ENCODE assay signal across 8 cellular contexts in the genomic region with DNA sequence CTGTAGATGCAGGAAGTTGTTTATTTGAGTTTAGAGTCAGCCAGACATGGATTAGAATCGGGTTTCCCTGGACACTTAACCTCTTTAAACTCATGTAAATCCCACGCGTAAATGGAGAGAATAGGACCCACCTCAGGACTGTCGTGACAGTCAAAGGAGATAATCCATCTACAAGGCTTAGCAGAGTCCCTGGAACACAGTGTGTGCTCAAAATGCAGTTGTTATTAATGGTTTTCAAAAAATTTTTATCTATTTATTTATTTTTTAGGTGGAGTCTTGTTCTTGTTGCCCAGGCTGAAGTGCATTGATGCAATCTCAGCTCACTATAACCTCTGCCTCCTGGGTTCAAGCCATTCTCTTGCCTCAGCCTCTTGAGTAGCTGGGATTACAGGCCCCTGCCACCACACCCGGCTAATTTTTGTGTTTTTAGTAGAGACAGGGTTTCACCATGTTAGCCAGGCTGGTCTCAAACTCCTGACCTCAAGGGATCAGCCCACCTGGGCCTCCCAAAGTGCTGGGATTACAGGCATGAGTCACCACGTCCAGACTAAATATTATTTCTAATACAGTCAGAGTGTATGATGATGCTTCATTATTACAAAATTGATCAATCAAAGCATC. TPM values are rescaled to one million over a fixed set of nuclear protein-coding genes. Genes with fewer than 3 reads are reported as not detected.
DNase-seq lines count a peak whose midpoint lies in the region; ATAC-seq, FAIRE-seq and TF ChIP-seq lines count a peak whose summit lies in the region.
"Not testable (repeated sequence)": the region's sequence is repeated elsewhere in the genome, so short reads cannot be mapped to it uniquely, and the experiment has no call there.

No MANE protein-coding gene starts in this region.

- not testable (repeated sequence) for H3K9me3 Mint-ChIP-seq in H9, brain

- TF ChIP-seq POLR2A in uterus (IDR thresholded peaks at IDR 0.05): not testable (repeated sequence)

- not testable (repeated sequence) for DNase-seq in H9; PC-3; keratinocyte (ENCODE audit: low read depth, low spot score); smooth muscle cell (lab: John Stamatoyannopoulos, UW; ENCODE audit: unreplicated experiment); uterus
- peak; percentile 60 for DNase-seq in fibroblast of gingiva (ENCODE audit: low read depth)

- peak overlapping the region; percentile 73 to 98 (median 78); a peak in 6 of 7 replicates for H3K27ac Mint-ChIP-seq in H9
- peak overlapping the region; percentile 25 to 96 (median 95) for H3K27ac Mint-ChIP-seq in brain

- H2BK12ac ChIP-seq in H9 (ENCODE audit: insufficient read length, low read depth, low read length): not testable (repeated sequence)

- not testable (repeated sequence) for H3T11ph ChIP-seq in H9 (ENCODE audit: low read length)

- not testable (repeated sequence) for ATAC-seq in PC-3

- POLR2A ChIA-PET in PC-3 (lab: Charles Lee; ENCODE audit: unreplicated experiment): interaction anchor here (0.5 to 1.7 kb wide), 4 partner anchors 10 to 30 kb away, joined by 6 to 14 read pairs (median 8); a partner anchor contains a TSS

- H4K91ac ChIP-seq in H9 (ENCODE audit: insufficient read length, low read depth, low read length): not testable (repeated sequence)

- not testable (repeated sequence) for H2BK120ac ChIP-seq in H9 (ENCODE audit: low read depth, low read length, poor library complexity, severe bottlenecking)

- not testable (repeated sequence) for FAIRE-seq in keratinocyte (lab: Jason Lieb, UNC)

- H3K23ac ChIP-seq in H9 (ENCODE audit: insufficient read length, low read depth, low read length): not testable (repeated sequence)

- intact Hi-C loops in PC-3 (cut with micrococcal nuclease); uterus (cut with DNase I; ENCODE audit: low total_unique reads): not testable (repeated sequence)

- H3K4me3 Mint-ChIP-seq in H9 (0 out of 5 replicates have a peak overlapping the region, but pooled peaks of 1 of the 2 experiments have one; percentile 25), brain (peak overlapping the region in 3 of 5 experiments; percentile 41 to 56 (median 48))

- H3K27me3 ChIP-seq in H9 (ENCODE audit: insufficient read depth, low read length); PC-3 (ENCODE audit: low read length); keratinocyte (ENCODE audit: control insufficient read depth, extremely low read depth, insufficient read depth, low read length); neuron (ENCODE audit: insufficient read depth, low read length); smooth muscle cell (ENCODE audit: low read depth); uterus: not testable (repeated sequence)

- H3K36me3 Mint-ChIP-seq in H9 (ENCODE audit: insufficient read depth in 1 of 3, low read depth in 3 of 3); brain: not testable (repeated sequence)

- H3K56ac ChIP-seq in H9 (ENCODE audit: insufficient read length, low read depth, low read length): not testable (repeated sequence)

- TSS peak; percentile 86 for BruUV-seq in PC-3 (replicated peaks; lab: Mats Ljungman, UMichigan)

- not testable (repeated sequence) for H2BK5ac ChIP-seq in H9 (ENCODE audit: insufficient read length, low read length)

- H3F3A ChIP-seq in PC-3 (ENCODE audit: low read length, unreplicated experiment): not testable (repeated sequence)
- H3F3A ChIP-seq in smooth muscle cell (ENCODE audit: low read depth): peaks cover 10% of the 10 kb centered on the region

- WGBS in H9 (ENCODE audit: extremely low coverage, insufficient read length, low lambda C conversion rate): no CpG with 5 or more reads among the region's 6 CpGs
- WGBS in smooth muscle cell (ENCODE audit: low lambda C conversion rate): 19% methylated on average over 6 of the region's 6 CpGs

- H3K27ac ChIP-seq in H9 (ENCODE audit: insufficient read length, low read depth, low read length) (peak overlapping the region; percentile 16), PC-3 (ENCODE audit: low read length) (peak overlapping the region; percentile 68), keratinocyte (ENCODE audit: control insufficient read depth, insufficient read depth, low read length) (peak overlapping the region; percentile 58), smooth muscle cell (ENCODE audit: low read depth) (peak overlapping the region; percentile 82), uterus (peak overlapping the region; percentile 39 to 68)

- H4K5ac ChIP-seq in H9 (ENCODE audit: insufficient read length, low read depth, low read length): not testable (repeated sequence)

- not testable (repeated sequence) for H3K79me1 ChIP-seq in H9 (ENCODE audit: insufficient read depth, low read depth, low read length, poor library complexity, severe bottlenecking)

- not testable (repeated sequence) for H3K9ac ChIP-seq in H9 (ENCODE audit: extremely low read depth, insufficient read length, low read length); PC-3 (ENCODE audit: low read length); smooth muscle cell (ENCODE audit: low read depth)
- peak overlapping the region; percentile 18 for H3K9ac ChIP-seq in keratinocyte (ENCODE audit: control insufficient read depth, extremely low read depth, insufficient read depth, low read length)

- H4K20me1 ChIP-seq in H9 (ENCODE audit: control insufficient read depth, insufficient read depth, insufficient read length); PC-3 (ENCODE audit: low read length); keratinocyte (ENCODE audit: control insufficient read depth, extremely low read depth, insufficient read depth, low read length); smooth muscle cell (ENCODE audit: low read depth): not testable (repeated sequence)

- not testable (repeated sequence) for H3K27me3 Mint-ChIP-seq in H9 (ENCODE audit: low read depth); brain

- H3K4me1 Mint-ChIP-seq in H9 (peaks cover 14 to 19% of the 10 kb centered on the region in 2 experiments), brain (peaks cover 34% of the 10 kb centered on the region)

- not testable (repeated sequence) for H3K23me2 ChIP-seq in H9 (ENCODE audit: insufficient read length, low read depth, low read length, poor library complexity, severe bottlenecking)

- H3K9me1 ChIP-seq in keratinocyte (ENCODE audit: control insufficient read depth, extremely low read depth, insufficient read depth, low read length): not testable (repeated sequence)

- H3K4me1 ChIP-seq in H9 (ENCODE audit: insufficient read depth, low read length); uterus: not testable (repeated sequence)
- H3K4me1 ChIP-seq in PC-3 (ENCODE audit: insufficient read depth, low read length) (peaks cover 19% of the 10 kb centered on the region), keratinocyte (ENCODE audit: control insufficient read depth, extremely low read depth, insufficient read depth, low read length) (peaks cover 18% of the 10 kb centered on the region), neuron (ENCODE audit: insufficient read depth, low read length) (peaks cover 24% of the 10 kb centered on the region), smooth muscle cell (ENCODE audit: low read depth) (peaks cover 12% of the 10 kb centered on the region)

- peak overlapping the region; percentile 53 for H2AFZ ChIP-seq in H9 (ENCODE audit: low read length)
- peak overlapping the region; percentile 62 for H2AFZ ChIP-seq in PC-3 (ENCODE audit: low read length)
- H2AFZ ChIP-seq in keratinocyte (ENCODE audit: control insufficient read depth, low read length): peak overlapping the region; percentile 97
- H2AFZ ChIP-seq in neuron (ENCODE audit: low read depth, low read length): peak overlapping the region; percentile 27
- H2AFZ ChIP-seq in smooth muscle cell (ENCODE audit: low read depth): peak overlapping the region; percentile 53

- not testable (repeated sequence) for H2AK5ac ChIP-seq in H9 (ENCODE audit: insufficient read length, low read length)

- CTCF ChIA-PET in PC-3 (lab: Charles Lee): interaction anchor here (0.6 kb wide), 1 partner anchor 169 kb away, joined by 3 read pairs; no protein-coding TSS in a partner anchor

- peak overlapping the region; percentile 53; the same call in 1 of the 2 replicates for H3K14ac ChIP-seq in H9 (ENCODE audit: insufficient read depth, low read length)

- not testable (repeated sequence) for H2BK20ac ChIP-seq in H9 (ENCODE audit: low read depth, low read length, poor library complexity, severe bottlenecking)

- H3K36me3 ChIP-seq in PC-3 (ENCODE audit: low read depth, low read length); keratinocyte (ENCODE audit: control insufficient read depth in 2 of 2, extremely low read depth in 1 of 2, insufficient read depth in 2 of 2, low read length in 2 of 2); neuron (ENCODE audit: insufficient read depth, low read length); smooth muscle cell (ENCODE audit: low read depth); uterus: not testable (repeated sequence)

- H3K4me3 ChIP-seq in PC-3 (ENCODE audit: low read length); keratinocyte (ENCODE audit: control insufficient read depth in 2 of 3, extremely low read depth in 1 of 3, insufficient read depth in 2 of 3, low read depth in 1 of 3, low read length in 3 of 3); neuron (ENCODE audit: low read length); smooth muscle cell; uterus: not testable (repeated sequence)

- TF ChIP-seq CTCF in H9 (conservative IDR thresholded peaks at IDR 0.05); PC-3 (conservative IDR thresholded peaks at IDR 0.05; ENCODE audit: low read depth, low read length); brain (conservative IDR thresholded peaks at IDR 0.05); keratinocyte (optimal IDR thresholded peaks at IDR 0.05 in 1 of 3, IDR thresholded peaks at IDR 0.05 in 1 of 3, conservative IDR thresholded peaks at IDR 0.05 in 1 of 3; ENCODE audit: extremely low read depth in 1 of 3, insufficient read depth in 2 of 3, low read length in 3 of 3); smooth muscle cell (IDR thresholded peaks at IDR 0.05; ENCODE audit: borderline replicate concordance, insufficient read depth, poor library complexity, severe bottlenecking); uterus (IDR thresholded peaks at IDR 0.05): not testable (repeated sequence)

- H3K4me2 ChIP-seq in H9 (ENCODE audit: insufficient read depth, insufficient read length, low read length): peak overlapping the region; percentile 27
- peak overlapping the region; percentile 40 for H3K4me2 ChIP-seq in PC-3 (ENCODE audit: low read length)
- H3K4me2 ChIP-seq in keratinocyte (ENCODE audit: control insufficient read depth, extremely low read depth, insufficient read depth, low read depth, low read length): peak overlapping the region; percentile 77
- peak overlapping the region; percentile 47 for H3K4me2 ChIP-seq in smooth muscle cell

- not testable (repeated sequence) for H3K9me2 ChIP-seq in PC-3 (replicated peaks; ENCODE audit: low read length)

- not testable (repeated sequence) for H2BK15ac ChIP-seq in H9 (ENCODE audit: low read depth, low read length)

- dilution Hi-C loops in keratinocyte (cut with MboI; ENCODE audit: extremely low pct_ligation_motif_present, low sequenced_read_pairs): not testable (repeated sequence)

- H3K9me3 ChIP-seq in H9 (ENCODE audit: control insufficient read depth, low read depth, low read length); PC-3 (ENCODE audit: low read length); keratinocyte (ENCODE audit: control insufficient read depth, low read depth, low read length); neuron (ENCODE audit: low read length); smooth muscle cell (replicated peaks; ENCODE audit: low read depth); uterus: not testable (repeated sequence)

- not testable (repeated sequence) for H4K8ac ChIP-seq in H9 (replicated peaks; ENCODE audit: insufficient read length, low read depth, low read length)

- peak overlapping the region; percentile 43 for H3K18ac ChIP-seq in H9 (ENCODE audit: insufficient read length, low read depth, low read length)

- H3K4ac ChIP-seq in H9 (ENCODE audit: low read depth, low read length): not testable (repeated sequence)

- H3K79me2 ChIP-seq in H9 (ENCODE audit: insufficient read depth, low read length); PC-3 (ENCODE audit: low read length); keratinocyte (ENCODE audit: control insufficient read depth, insufficient read depth, low read length); smooth muscle cell (ENCODE audit: low read depth): not testable (repeated sequence)

RNA-seq across cellular contexts. Expression of a gene that starts 10.2 kb away (rescaled TPM):
- total RNA-seq in H9 (2021): 1.8 and 3.5 TPM in 2 replicates
- total RNA-seq in PC-3 (2014; rRNA removed): 4.9 and 6.5 TPM in 2 replicates
- polyA plus RNA-seq in brain (ENCODE audit: insufficient read depth, low read depth, low replicate concordance): 1.3 TPM
- 0.88 to 4.9 TPM (median 4.0 TPM) in 3 replicates for polyA plus RNA-seq in keratinocyte
- 21.9 TPM for polyA plus RNA-seq in keratinocyte (2011; ENCODE audit: low read depth)
- polyA plus RNA-seq in keratinocyte (2011; cell fraction: cytosol; rRNA removed): 1.2 TPM in 2 replicates
- 6.9 and 7.1 TPM in 2 replicates for polyA plus RNA-seq in keratinocyte (2011; cell fraction: nucleus; rRNA removed)
- polyA plus RNA-seq in keratinocyte (2012; ENCODE audit: low replicate concordance): 0.85 and 28.0 TPM in 2 replicates
- 3.2 to 5.0 TPM (median 4.5 TPM) in 3 replicates for polyA minus RNA-seq in keratinocyte
- polyA minus RNA-seq in keratinocyte (2011; cell fraction: cytosol; rRNA and poly(A)+ RNA removed): not detected
- polyA minus RNA-seq in keratinocyte (2011; cell fraction: nucleus; rRNA and poly(A)+ RNA removed): 4.8 and 5.6 TPM in 2 replicates
- total RNA-seq in smooth muscle cell: 10.4 and 23.5 TPM in 2 replicates
- 18.5 and 19.3 TPM in 2 replicates for polyA plus RNA-seq in smooth muscle cell
- total RNA-seq in uterus: 10 to 100 TPM; 13.3 to 63.0 (median 24.4) TPM

Comparison
In these comparisons a context has a peak if more than half of its experiments do, and no peak if none do; other contexts are left out.
1. H2AFZ ChIP-seq: peak in every context shown above with its lines; median percentile 97 in keratinocyte; 62 in PC-3; 53 in H9; 53 in smooth muscle cell; 27 in neuron.
2. H3K27ac ChIP-seq: peak in every context shown above with its lines; median percentile 82 in smooth muscle cell; 68 in PC-3; 58 in keratinocyte; 54 in uterus; 16 in H9.
3. H3K4me2 ChIP-seq: peak in every context shown above with its lines; median percentile 77 in keratinocyte; 47 in smooth muscle cell; 40 in PC-3; 27 in H9.